In the genomic region with DNA sequence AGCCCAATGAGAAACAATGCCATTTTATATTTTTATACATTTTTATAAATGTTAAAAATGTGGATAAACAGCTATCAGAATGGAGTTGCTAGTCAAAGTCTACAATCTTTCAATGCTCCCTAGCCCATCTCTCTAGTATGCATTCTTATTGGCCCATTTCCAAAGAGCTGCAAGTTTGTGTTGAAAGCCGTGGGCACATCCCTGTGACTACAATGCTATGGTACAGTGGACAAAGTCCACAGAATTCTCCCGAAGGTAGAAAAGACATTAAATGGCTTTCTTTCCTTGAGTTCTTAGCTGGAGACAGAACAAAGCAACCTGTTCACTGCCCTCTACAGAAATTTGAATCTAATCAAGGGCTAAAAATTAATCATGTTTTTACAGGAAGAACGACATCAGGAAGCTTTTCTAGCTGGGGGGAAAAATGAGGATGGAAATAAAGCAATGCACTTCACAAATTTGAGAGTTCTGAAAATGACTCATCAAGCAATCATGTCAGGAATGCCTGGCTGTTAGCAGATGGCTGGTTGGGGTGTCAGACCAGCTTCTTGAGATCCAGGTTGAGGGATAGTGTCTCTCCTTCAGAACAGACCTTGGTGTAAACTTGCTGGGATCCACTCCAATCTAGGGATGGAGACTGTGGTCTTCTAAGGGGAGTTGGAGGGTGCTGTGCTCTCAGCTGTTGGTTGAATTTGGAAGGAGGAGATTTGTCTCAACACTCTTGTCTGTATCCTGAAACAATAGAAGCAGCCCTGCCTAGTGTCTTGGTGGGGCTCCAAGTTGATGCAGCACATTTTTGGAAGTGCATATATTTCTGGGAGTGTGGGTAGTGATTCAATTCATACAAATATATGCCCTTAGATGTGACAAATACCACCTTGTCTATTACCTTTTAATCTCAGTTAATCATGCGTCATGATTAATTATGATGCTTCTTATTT, we compare ENCODE assay signal across 10 cellular contexts.
DNase-seq lines count a peak whose midpoint lies in the region; ATAC-seq, FAIRE-seq and TF ChIP-seq lines count a peak whose summit lies in the region.
"Had no signal": no experiment of that assay in that cellular context is flagged by ENCODE, and none has a peak within 500 bp of the region (broad histone marks: within the 10 kb centered on the region; RNA-seq: fewer than 3 reads in every experiment).

No MANE protein-coding gene starts in this region.

- 49% methylated on average over 4 of the region's 4 CpGs for WGBS in right cardiac atrium
- 41 to 43% methylated on average over 4 of the region's 4 CpGs for WGBS in body of pancreas, 2 donors

- DNase-seq in right cardiac atrium (no peak), Right ventricle myocardium inferior (ENCODE audit: missing footprints) (no peak), body of pancreas (peak in 1 of 4 donors; percentile 8), NCI-H526 (lab: John Stamatoyannopoulos, UW) (no peak), Peyer's patch (no peak)
- DNase-seq: activated T-cell treated with anti-CD3 and anti-CD28 coated beads, Interleukin-2, amount 50 U/mL, for 24 hours; stimulated activated naive B cell treated with anti-CD40 and anti-IgM and Interleukin-4, amounts not matched to agents 10 μg/mL and 1 μg/mL and 100 μg/mL, for 72 hours had no signal

- H3K4me3 ChIP-seq in right cardiac atrium (ENCODE audit: low read length) (no peak overlapping the region), body of pancreas (no peak overlapping the region), Peyer's patch (no peak overlapping the region)

- H3K27me3 ChIP-seq in right cardiac atrium (ENCODE audit: control insufficient read depth, insufficient read depth) (no peaks in the 10 kb centered on the region), body of pancreas (no peaks in the 10 kb centered on the region), Peyer's patch (no peaks in the 10 kb centered on the region)

- H3K27ac ChIP-seq in right cardiac atrium (ENCODE audit: low read length) = peak overlapping the region; percentile 11
- H3K27ac ChIP-seq in body of pancreas = peak overlapping the region; percentile 12 to 71 (median 46)
- H3K27ac ChIP-seq in Peyer's patch = peak overlapping the region in 1 of 4 donors; percentile 15

- intact Hi-C loops in right cardiac atrium (cut with DNase I) (no loop called here), Right ventricle myocardium inferior (cut with DNase I) (no loop called here), body of pancreas (cut with DNase I) (no loop called here)

- no peak for TF ChIP-seq POLR2A in body of pancreas (IDR thresholded peaks at IDR 0.05)
- TF ChIP-seq POLR2A in Peyer's patch (IDR thresholded peaks at IDR 0.05) = no peak

- no peaks in the 10 kb centered on the region for H3K4me1 ChIP-seq in right cardiac atrium (ENCODE audit: control insufficient read depth, insufficient read depth, low read length)
- peaks cover 12% of the 10 kb centered on the region for H3K4me1 ChIP-seq in body of pancreas
- peaks cover 0 to 4% (median 0%) of the 10 kb centered on the region in 4 donors for H3K4me1 ChIP-seq in Peyer's patch

- H3K36me3 ChIP-seq in body of pancreas (replicated peaks in 1 of 2; ENCODE audit: insufficient read depth in 1 of 2, low read depth in 2 of 2) = no peaks in the 10 kb centered on the region
- H3K36me3 ChIP-seq in Peyer's patch = no peaks in the 10 kb centered on the region

- ATAC-seq in right cardiac atrium = peak in 1 of 2 donors; percentile 11
- no peak for ATAC-seq in Right ventricle myocardium inferior
- peak; percentile 73 for ATAC-seq in body of pancreas
- no peak for ATAC-seq in GM21825 (IDR thresholded peaks at IDR 0.05; ENCODE audit: unreplicated experiment)
- no peak for ATAC-seq in HG02973 (IDR thresholded peaks at IDR 0.05; ENCODE audit: unreplicated experiment)
- ATAC-seq: stimulated activated naive B cell treated with anti-CD40 and anti-IgM and Interleukin-4, amounts not matched to agents 10 μg/mL and 1 μg/mL and 100 μg/mL, for 72 hours had no signal

- TF ChIP-seq CTCF in body of pancreas (IDR thresholded peaks at IDR 0.05) (no peak), Peyer's patch (IDR thresholded peaks at IDR 0.05) (no peak)

- FAIRE-seq in islet of Langerhans (lab: Jason Lieb, UNC) = peak; percentile 9

- H3K9me3 ChIP-seq in right cardiac atrium (ENCODE audit: control insufficient read depth, low read length) (no peaks in the 10 kb centered on the region), body of pancreas (no peaks in the 10 kb centered on the region), Peyer's patch (no peaks in the 10 kb centered on the region)
